In genomic region chr1:203629509-203630082, GRCh38 we compare ENCODE assay signal across 8 cellular contexts. TPM values are rescaled to one million over a fixed set of nuclear protein-coding genes. Genes with fewer than 3 reads are reported as not detected.
A peak's percentile ranks its signal among the peaks of the same experiment; 100 is the strongest.
DNase-seq lines count a peak whose midpoint lies in the region; ATAC-seq and TF ChIP-seq lines count a peak whose summit lies in the region.

No MANE protein-coding gene starts in this region.

- TF ChIP-seq CTCF in lung (IDR thresholded peaks at IDR 0.05; ENCODE audit: control extremely low read depth, extremely low read depth), result no peak

- H3K9me3 ChIP-seq in ectodermal cell (ENCODE audit: control insufficient read depth, low read length) (no peaks in the 10 kb centered on the region), lung (ENCODE audit: control insufficient read depth in 2 of 2, insufficient read depth in 1 of 2, low read length in 1 of 2) (no peaks in the 10 kb centered on the region)

- H3K4me3 ChIP-seq in ectodermal cell (ENCODE audit: insufficient read depth, low read depth, low read length) (peak overlapping the region; percentile 59), lung (peak overlapping the region; percentile 57)

- no peaks in the 10 kb centered on the region for H3K36me3 ChIP-seq in ectodermal cell (ENCODE audit: control insufficient read depth, insufficient read depth, low read length)
- H3K36me3 ChIP-seq in lung (ENCODE audit: control insufficient read depth in 2 of 2, insufficient read depth in 2 of 2, low read length in 2 of 2), result no peaks in the 10 kb centered on the region

- H3K27ac ChIP-seq in ectodermal cell (ENCODE audit: insufficient read depth, low read depth, low read length, poor library complexity, severe bottlenecking) (peak overlapping the region; percentile 41), lung (ENCODE audit: low read depth in 1 of 2, low read length in 1 of 2) (peak overlapping the region; percentile 80 to 96)

- WGBS in ectodermal cell, 2 experiments, result 1% methylated on average over 35 of the region's 35 CpGs
- WGBS in lung, 2 donors, result 2 to 3% methylated on average over 29 to 35 of the region's 35 CpGs

- DNase-seq in NCI-H2227 (lab: John Stamatoyannopoulos, UW; ENCODE audit: unreplicated experiment) (peak; percentile 51), NCI-H2227 treated with DMSO at 0.1 percent for 48 hours (lab: John Stamatoyannopoulos, UW) (no peak), lung (ENCODE audit: low spot score) (peak; percentile 51), epidermal melanocyte (ENCODE audit: insufficient read length, low spot score) (no peak)
- peak; percentile 62 for DNase-seq in activated CD4-positive, CD25-positive, alpha-beta regulatory T cell treated with anti-CD3 and anti-CD28 coated beads, Interleukin-2, amount 50 U/mL, for 72 hours
- peak; percentile 40 to 43 for DNase-seq in stimulated activated CD8-positive, alpha-beta memory T cell treated with anti-CD3 and anti-CD28 coated beads, Interleukin-2, amount 100 ng/mL, for 1 hour (ENCODE audit: low read depth in 2 of 2)

- ATAC-seq in lung (ENCODE audit: insufficient read depth, low FRiP score) (peak; percentile 20), GM21367 (IDR thresholded peaks at IDR 0.05; ENCODE audit: unreplicated experiment) (no peak)

- H3K27me3 ChIP-seq in ectodermal cell (ENCODE audit: control insufficient read depth, insufficient read depth, low read length, poor library complexity, severe bottlenecking) (peaks cover 18% of the 10 kb centered on the region), lung (ENCODE audit: control insufficient read depth, insufficient read depth) (no peaks in the 10 kb centered on the region)

- H3K4me1 ChIP-seq in ectodermal cell (ENCODE audit: control insufficient read depth, insufficient read depth, low read length) (peaks cover 23% of the 10 kb centered on the region), lung (ENCODE audit: control insufficient read depth in 2 of 2, insufficient read depth in 2 of 2, low read length in 2 of 2) (peaks cover 16 to 20% of the 10 kb centered on the region in 2 donors)

RNA-seq across cellular contexts. Expression of gene ATP2B4, which starts 3.0 kb away (rescaled TPM):
- 34.1 TPM for polyA plus RNA-seq in ectodermal cell (2013, experiment 1 of 4)
- polyA plus RNA-seq in ectodermal cell (2013, experiment 2 of 4), result 36.2 TPM
- 29.0 TPM for polyA plus RNA-seq in ectodermal cell (2013, experiment 3 of 4)
- 32.8 TPM for polyA plus RNA-seq in ectodermal cell (2013, experiment 4 of 4)
- total RNA-seq in lung, result 100 to 1,000 TPM in 1 of 2 donors, 10 to 100 TPM in 1; 99.6 to 145 TPM
- polyA plus RNA-seq in lung, result 10 to 100 TPM; 35.9 to 53.1 TPM

Comparison
In these comparisons a context has a peak if more than half of its experiments do, and no peak if none do; other contexts are left out.
1. DNase-seq: peak in NCI-H2227 (single experiment), activated CD4-positive, CD25-positive, alpha-beta regulatory T cell treated with anti-CD3 and anti-CD28 coated beads, Interleukin-2, amount 50 U/mL, for 72 hours (single experiment), lung (single experiment) and stimulated activated CD8-positive, alpha-beta memory T cell treated with anti-CD3 and anti-CD28 coated beads, Interleukin-2, amount 100 ng/mL, for 1 hour (2 of 2); none in NCI-H2227 treated with DMSO at 0.1 percent for 48 hours (single experiment) and epidermal melanocyte (single experiment).